In the genomic region with DNA sequence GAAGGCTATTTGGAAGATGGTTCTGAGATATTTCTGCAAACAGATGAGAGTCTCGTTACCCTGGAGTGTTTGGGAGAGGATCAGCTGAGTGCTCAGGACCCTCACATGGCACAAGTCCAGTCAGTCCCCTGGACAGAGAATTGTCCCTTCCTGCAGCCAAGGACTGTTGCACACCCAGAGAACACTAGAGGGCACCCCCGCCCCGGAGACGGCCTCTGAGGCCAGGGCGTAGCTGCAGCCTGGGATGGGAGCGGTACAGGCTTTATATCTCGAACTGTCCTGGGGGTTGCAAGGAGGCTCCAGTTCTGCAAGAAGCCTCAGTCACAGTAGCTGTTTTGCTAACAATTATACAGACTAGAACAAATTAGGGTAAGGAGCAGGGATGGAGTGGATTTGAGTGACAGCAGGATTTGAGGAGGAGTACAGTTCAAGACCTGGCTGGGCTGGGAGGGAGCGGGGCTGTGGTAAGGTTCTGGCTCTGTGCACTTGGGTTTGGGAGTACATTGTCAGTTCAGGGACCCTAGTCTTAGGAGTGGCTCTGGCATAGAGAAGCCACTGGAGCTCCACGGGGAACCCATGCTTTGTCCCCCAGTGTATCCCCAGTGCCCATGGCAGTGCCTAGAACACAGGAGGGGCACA, we compare ENCODE assay signal across 8 cellular contexts.
DNase-seq lines count a peak whose midpoint lies in the region; ATAC-seq, FAIRE-seq and TF ChIP-seq lines count a peak whose summit lies in the region.

No MANE protein-coding gene starts in this region.

- peak; percentile 94 to 98 for ATAC-seq in A549

- peaks cover 5% of the 10 kb centered on the region for H3F3A ChIP-seq in smooth muscle cell (ENCODE audit: low read depth)

- H3K79me2 ChIP-seq in smooth muscle cell (ENCODE audit: low read depth) = no peaks in the 10 kb centered on the region

- no peaks in the 10 kb centered on the region for H3K9me3 ChIP-seq in A549
- no peaks in the 10 kb centered on the region for H3K9me3 ChIP-seq in smooth muscle cell (replicated peaks; ENCODE audit: low read depth)
- H3K9me3 ChIP-seq in CD8-positive, alpha-beta memory T cell (ENCODE audit: low read length) = no peaks in the 10 kb centered on the region

- no peak overlapping the region for H3K9ac ChIP-seq in smooth muscle cell (ENCODE audit: low read depth)

- no peaks in the 10 kb centered on the region for H4K20me1 ChIP-seq in smooth muscle cell (ENCODE audit: low read depth)

- H2AFZ ChIP-seq in smooth muscle cell (ENCODE audit: low read depth) = no peak overlapping the region

- no peaks in the 10 kb centered on the region for H3K9me3 Mint-ChIP-seq in MCF 10A (ENCODE audit: unreplicated experiment)
- H3K9me3 Mint-ChIP-seq in CD8-positive, alpha-beta memory T cell = peaks cover 0 to 5% (median 2%) of the 10 kb centered on the region in 5 donors

- POLR2A ChIA-PET in A549 (lab: Yijun Ruan, JAX) = interaction anchor here (0.9 kb wide), 1 partner anchor 80 kb away, joined by 3 read pairs; no protein-coding TSS in a partner anchor
- POLR2A ChIA-PET in MCF 10A (lab: Yijun Ruan, JAX) = interaction anchor here (0.6 to 1.5 kb wide), 6 partner anchors 13 to 668 kb away, joined by 3 to 4 read pairs (median 4); no protein-coding TSS in a partner anchor
- POLR2A ChIA-PET in CD8-positive, alpha-beta memory T cell (lab: Charles Lee) = no interaction called here

- no peaks in the 10 kb centered on the region for H3K27me3 Mint-ChIP-seq in MCF 10A (ENCODE audit: insufficient read depth, unreplicated experiment)
- H3K27me3 Mint-ChIP-seq in CD8-positive, alpha-beta memory T cell = peaks cover 1 to 4% of the 10 kb centered on the region in 2 donors

- TF ChIP-seq CTCF in A549 (IDR thresholded peaks at IDR 0.05) = peak; percentile 94
- peak; percentile 98 for TF ChIP-seq CTCF in LNCaP clone FGC (IDR thresholded peaks at IDR 0.05; ENCODE audit: control insufficient read depth, extremely low read depth, insufficient read depth)
- TF ChIP-seq CTCF in MCF 10A (IDR thresholded peaks at IDR 0.05; ENCODE audit: unreplicated experiment) = peak; percentile 91
- TF ChIP-seq CTCF in smooth muscle cell (IDR thresholded peaks at IDR 0.05; ENCODE audit: borderline replicate concordance, insufficient read depth, poor library complexity, severe bottlenecking) = peak; percentile 90

- H3K4me3 ChIP-seq in A549 (no peak overlapping the region), LNCaP clone FGC (ENCODE audit: low read depth, low read length) (no peak overlapping the region), smooth muscle cell (no peak overlapping the region)
- H3K4me3 ChIP-seq in CD8-positive, alpha-beta memory T cell (ENCODE audit: low read length) = no peak overlapping the region

- TF ChIP-seq POLR2A in A549 (IDR thresholded peaks at IDR 0.05; ENCODE audit: low read length) = no peak
- TF ChIP-seq POLR2A in GM12892 (IDR thresholded peaks at IDR 0.05; ENCODE audit: low read depth, low read length) = no peak

- H3K36me3 Mint-ChIP-seq in MCF 10A (ENCODE audit: insufficient read depth, unreplicated experiment) = peaks cover 17% of the 10 kb centered on the region
- peaks cover 0 to 5% (median 0%) of the 10 kb centered on the region in 3 donors for H3K36me3 Mint-ChIP-seq in CD8-positive, alpha-beta memory T cell

- CTCF ChIA-PET in A549 (lab: Yijun Ruan, JAX) (interaction anchor here (0.6 to 22.2 kb wide), 84 partner anchors 11 to 908 kb away, joined by 3 to 829 read pairs (median 4); partner anchors contain the start of genes CCDC14, HACD2 and KALRN), MCF 10A (lab: Yijun Ruan, JAX) (interaction anchor here (0.6 to 12.6 kb wide), 75 partner anchors 11 to 1154 kb away, joined by 3 to 162 read pairs (median 4); partner anchors contain the start of genes HACD2 and KALRN)
- CTCF ChIA-PET in CD8-positive, alpha-beta memory T cell (lab: Charles Lee) = interaction anchor here (0.9 to 2.3 kb wide), 5 partner anchors 10 to 71 kb away, joined by 3 to 7 read pairs (median 4); no protein-coding TSS in a partner anchor

- peak; percentile 97 for TF ChIP-seq RAD21 in A549 (conservative IDR thresholded peaks at IDR 0.05 in 1 of 2, IDR thresholded peaks at IDR 0.05 in 1 of 2)

- peak; percentile 58 to 86 for DNase-seq in A549 (ENCODE audit: low read depth in 1 of 2, low spot score in 1 of 2)
- peak; percentile 53 for DNase-seq in GM12892 (ENCODE audit: insufficient read length)
- no peak for DNase-seq in LNCaP clone FGC (ENCODE audit: low read depth)
- peak; percentile 55 for DNase-seq in RCC 7860 (ENCODE audit: low spot score)
- peak; percentile 75 for DNase-seq in MCF 10A (ENCODE audit: unreplicated experiment)
- DNase-seq in smooth muscle cell (lab: John Stamatoyannopoulos, UW; ENCODE audit: unreplicated experiment) = peak; percentile 45
- DNase-seq in CD8-positive, alpha-beta memory T cell = no peak

- no peak for TF ChIP-seq EP300 in A549 (IDR thresholded peaks at IDR 0.05)

- BruUV-seq in MCF 10A (replicated peaks; lab: Mats Ljungman, UMichigan) = no TSS peak

- peak overlapping the region; percentile 69 to 85 for H3K27ac ChIP-seq in A549
- peak overlapping the region; percentile 71 for H3K27ac ChIP-seq in smooth muscle cell (ENCODE audit: low read depth)
- H3K27ac ChIP-seq in CD8-positive, alpha-beta memory T cell (ENCODE audit: low read depth, low read length) = no peak overlapping the region

- peak overlapping the region; percentile 42; the same call in 2 of the 3 replicates for H3K4me2 ChIP-seq in A549
- H3K4me2 ChIP-seq in smooth muscle cell = peak overlapping the region; percentile 29

- no peak overlapping the region for H3K4me3 Mint-ChIP-seq in MCF 10A (ENCODE audit: unreplicated experiment)
- H3K4me3 Mint-ChIP-seq in CD8-positive, alpha-beta memory T cell = no peak overlapping the region

- intact Hi-C loops in MCF 10A (cut with micrococcal nuclease) = loop anchor here (1.0 to 10.0 kb wide), 6 partner anchors 50 to 632 kb away; no protein-coding TSS in a partner anchor

- peaks cover 17% of the 10 kb centered on the region for H3K4me1 Mint-ChIP-seq in MCF 10A (ENCODE audit: insufficient read depth, unreplicated experiment)
- no peaks in the 10 kb centered on the region for H3K4me1 Mint-ChIP-seq in CD8-positive, alpha-beta memory T cell

- H3K27ac Mint-ChIP-seq in MCF 10A (ENCODE audit: low read depth, unreplicated experiment) = no peak overlapping the region
- H3K27ac Mint-ChIP-seq in CD8-positive, alpha-beta memory T cell = no peak overlapping the region

- 38% methylated on average over 6 of the region's 9 CpGs for WGBS in A549 (ENCODE audit: missing lambda C conversion rate)
- 26% methylated on average over 9 of the region's 9 CpGs for WGBS in smooth muscle cell (ENCODE audit: low lambda C conversion rate)

- FAIRE-seq in A549 (lab: Jason Lieb, UNC) (no peak), GM12892 (lab: Jason Lieb, UNC) (peak; percentile 95), RCC 7860 (lab: Jason Lieb, UNC) (no peak), islet of Langerhans (lab: Jason Lieb, UNC) (peak; percentile 76)

- H3K36me3 ChIP-seq in smooth muscle cell (ENCODE audit: low read depth) = no peaks in the 10 kb centered on the region
- no peaks in the 10 kb centered on the region for H3K36me3 ChIP-seq in CD8-positive, alpha-beta memory T cell (ENCODE audit: insufficient read depth, low read length)

- no peaks in the 10 kb centered on the region for H3K27me3 ChIP-seq in smooth muscle cell (ENCODE audit: low read depth)
- no peaks in the 10 kb centered on the region for H3K27me3 ChIP-seq in CD8-positive, alpha-beta memory T cell (ENCODE audit: insufficient read depth, low read length, poor library complexity, severe bottlenecking)

- peaks cover 15% of the 10 kb centered on the region for H3K4me1 ChIP-seq in A549
- H3K4me1 ChIP-seq in smooth muscle cell (ENCODE audit: low read depth) = peaks cover 6% of the 10 kb centered on the region
- no peaks in the 10 kb centered on the region for H3K4me1 ChIP-seq in CD8-positive, alpha-beta memory T cell (ENCODE audit: insufficient read depth, low read length)

TF ChIP-seq in A549, 52 proteins besides CTCF, POLR2A, EP300 and RAD21:
- TF ChIP-seq NPAS2 (CRISPR knock-in tag; IDR thresholded peaks at IDR 0.05; ENCODE audit: borderline replicate concordance) (no peak), SMC3 (IDR thresholded peaks at IDR 0.05) (peak; percentile 91)
TF ChIP-seq in A549: peak in this region for 1.

Comparison
In these comparisons a context has a peak if more than half of its experiments do, and no peak if none do; other contexts are left out.
1. DNase-seq: peak in A549 (2 of 2), GM12892 (single experiment), RCC 7860 (single experiment), MCF 10A (single experiment) and smooth muscle cell (single experiment); none in LNCaP clone FGC (single experiment) and CD8-positive, alpha-beta memory T cell (0 of 5).
2. Peak in every context shown above with its lines, with median percentiles within 50 percentile points of each other: CTCF ChIP-seq.